ENCODE assay signal across 8 cellular contexts in genomic region chr9:136799079-136799853, GRCh38. TPM values are rescaled to one million over a fixed set of nuclear protein-coding genes. Genes with fewer than 3 reads are reported as not detected.
DNase-seq lines count a peak whose midpoint lies in the region; ATAC-seq and TF ChIP-seq lines count a peak whose summit lies in the region.

No MANE protein-coding gene starts in this region.

- H3K36me3 Mint-ChIP-seq in endodermal cell (ENCODE audit: low read depth) = peaks cover 17% of the 10 kb centered on the region

- TF ChIP-seq CTCF in endodermal cell (conservative IDR thresholded peaks at IDR 0.05) = no peak

- peaks cover 24% of the 10 kb centered on the region for H3K4me1 Mint-ChIP-seq in endodermal cell

- 52 to 64% methylated on average over 20 to 35 of the region's 35 CpGs for WGBS in endodermal cell (ENCODE audit: insufficient coverage in 1 of 2, insufficient read length in 1 of 2), 2 experiments

- H3K27me3 Mint-ChIP-seq in endodermal cell (ENCODE audit: insufficient read depth) = peaks cover 23% of the 10 kb centered on the region

- H3K36me3 ChIP-seq in endodermal cell (ENCODE audit: control insufficient read depth, insufficient read depth, low read length) = peaks cover 5% of the 10 kb centered on the region

- no peak for ATAC-seq in HG03432 (IDR thresholded peaks at IDR 0.05; ENCODE audit: unreplicated experiment)
- no peak for ATAC-seq in HG03565 (IDR thresholded peaks at IDR 0.05; ENCODE audit: unreplicated experiment)

- H3K4me3 ChIP-seq in GM08714 (ENCODE audit: low read length) (peak overlapping the region; percentile 34; the same call in 1 of the 2 replicates), endodermal cell (ENCODE audit: low read length) (peak overlapping the region; percentile 85)

- H3K9ac ChIP-seq in endodermal cell (ENCODE audit: extremely low read depth, low read length, poor library complexity, severe bottlenecking) = peak overlapping the region; percentile 41

- DNase-seq in NCI-H345 (lab: John Stamatoyannopoulos, UW) (peak; percentile 60), endodermal cell (no peak), posterior vena cava (ENCODE audit: low spot score) (peak; percentile 61), NCI-H526 treated with DMSO at 0.1 percent for 48 hours (lab: John Stamatoyannopoulos, UW) (no peak)
- no peak for DNase-seq in stimulated activated CD4-positive, alpha-beta T cell treated with anti-CD3 and anti-CD28 coated beads, Interleukin-4, amount 100 ng/mL, for 1 hour

- H3K27ac ChIP-seq in endodermal cell (ENCODE audit: low read depth, low read length) = no peak overlapping the region

- peaks cover 10% of the 10 kb centered on the region for H3K4me1 ChIP-seq in endodermal cell (ENCODE audit: control insufficient read depth, insufficient read depth, low read length)

- intact Hi-C loops in posterior vena cava (cut with DNase I) = no loop called here

- H3K9me3 ChIP-seq in endodermal cell (ENCODE audit: control insufficient read depth, low read length) = no peaks in the 10 kb centered on the region

- H3K4me3 Mint-ChIP-seq in endodermal cell = peak overlapping the region; percentile 82

- H3K27me3 ChIP-seq in endodermal cell (ENCODE audit: control insufficient read depth, insufficient read depth, low read length, poor library complexity, severe bottlenecking) = no peaks in the 10 kb centered on the region

- H3K9me3 Mint-ChIP-seq in endodermal cell = no peaks in the 10 kb centered on the region

- H3K27ac Mint-ChIP-seq in endodermal cell = no peak overlapping the region

RNA-seq across cellular contexts. Expression of gene CCDC183, which starts 3.1 kb away (rescaled TPM):
- 10 to 100 TPM; 10.9 to 13.4 TPM for total RNA-seq in endodermal cell
- polyA plus RNA-seq in endodermal cell (2013, experiment 1 of 2) = 4.6 TPM
- polyA plus RNA-seq in endodermal cell (2013, experiment 2 of 2) = 5.1 TPM
- total RNA-seq in posterior vena cava = under 1 TPM; 0.29 to 0.42 TPM

RNA-seq across cellular contexts. Expression of gene TMEM141, which starts 8.1 kb away (rescaled TPM):
- 100 to 1,000 TPM; 215 to 339 TPM for total RNA-seq in endodermal cell
- 60.9 TPM for polyA plus RNA-seq in endodermal cell (2013, experiment 1 of 2)
- 57.1 TPM for polyA plus RNA-seq in endodermal cell (2013, experiment 2 of 2)
- 10 to 100 TPM; 28.1 to 33.9 TPM for total RNA-seq in posterior vena cava

RNA-seq across cellular contexts. Expression of gene RABL6, which starts 8.5 kb away (rescaled TPM):
- total RNA-seq in endodermal cell (100 to 1,000 TPM; 159 to 206 TPM), posterior vena cava (10 to 100 TPM; 47.9 to 49.8 TPM)
- 128 TPM for polyA plus RNA-seq in endodermal cell (2013, experiment 1 of 2)
- polyA plus RNA-seq in endodermal cell (2013, experiment 2 of 2) = 116 TPM

RNA-seq across cellular contexts. Expression of gene LCN15, which starts 34.9 kb away (rescaled TPM):
- total RNA-seq in endodermal cell (1 to 10 TPM in 1 of 2 donors, under 1 TPM in 1; 0.51 to 1.2 TPM), posterior vena cava (not detected)
- 0.82 TPM for polyA plus RNA-seq in endodermal cell (2013, experiment 1 of 2)
- 0.95 TPM for polyA plus RNA-seq in endodermal cell (2013, experiment 2 of 2)

RNA-seq across cellular contexts. Expression of gene LCN8, which starts 41.2 kb away (rescaled TPM):
- not detected for total RNA-seq in endodermal cell
- not detected for polyA plus RNA-seq in endodermal cell (2013, experiment 1 of 2)
- polyA plus RNA-seq in endodermal cell (2013, experiment 2 of 2) = not detected
- not detected for total RNA-seq in posterior vena cava

Comparison
In these comparisons a context has a peak if more than half of its experiments do, and no peak if none do; other contexts are left out.
1. DNase-seq: peak in NCI-H345 (single experiment) and posterior vena cava (single experiment); none in endodermal cell (single experiment), NCI-H526 treated with DMSO at 0.1 percent for 48 hours (single experiment) and stimulated activated CD4-positive, alpha-beta T cell treated with anti-CD3 and anti-CD28 coated beads, Interleukin-4, amount 100 ng/mL, for 1 hour (single experiment).
2. RNA of gene CCDC183, which starts 3.1 kb away (total RNA-seq): 10.9 to 13.4 TPM in endodermal cell; 0.29 to 0.42 TPM in posterior vena cava; every median in the first group is over 4 times any median in the second.
3. RNA of gene TMEM141, which starts 8.1 kb away (total RNA-seq): 215 to 339 TPM in endodermal cell; 28.1 to 33.9 TPM in posterior vena cava; every median in the first group is over 4 times any median in the second.